1 cellular context compared by ENCODE assay signal in the genomic region with DNA sequence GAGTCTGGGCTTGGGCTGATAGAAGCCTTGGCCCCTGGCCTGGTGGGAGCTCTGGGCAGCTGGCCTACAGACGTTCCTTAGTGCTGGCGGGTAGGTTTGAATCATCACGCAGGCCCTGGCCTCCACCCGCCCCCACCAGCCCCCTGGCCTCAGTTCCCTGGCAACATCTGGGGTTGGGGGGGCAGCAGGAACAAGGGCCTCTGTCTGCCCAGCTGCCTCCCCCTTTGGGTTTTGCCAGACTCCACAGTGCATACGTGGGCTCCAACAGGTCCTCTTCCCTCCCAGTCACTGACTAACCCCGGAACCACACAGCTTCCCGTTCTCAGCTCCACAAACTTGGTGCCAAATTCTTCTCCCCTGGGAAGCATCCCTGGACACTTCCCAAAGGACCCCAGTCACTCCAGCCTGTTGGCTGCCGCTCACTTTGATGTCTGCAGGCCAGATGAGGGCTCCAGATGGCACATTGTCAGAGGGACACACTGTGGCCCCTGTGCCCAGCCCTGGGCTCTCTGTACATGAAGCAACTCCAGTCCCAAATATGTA.
TF ChIP-seq lines count a peak whose summit lies in the region.

No MANE protein-coding gene starts in this region.

TF ChIP-seq in HepG2, 621 proteins besides CTCF, POLR2A, EP300 and RAD21 (continued from another document and continues in another):
- TF ChIP-seq ERF (CRISPR knock-in tag; IDR thresholded peaks at IDR 0.05): no peak
- TF ChIP-seq TEAD2 (CRISPR knock-in tag; IDR thresholded peaks at IDR 0.05): no peak
- TF ChIP-seq, protein P1, sequence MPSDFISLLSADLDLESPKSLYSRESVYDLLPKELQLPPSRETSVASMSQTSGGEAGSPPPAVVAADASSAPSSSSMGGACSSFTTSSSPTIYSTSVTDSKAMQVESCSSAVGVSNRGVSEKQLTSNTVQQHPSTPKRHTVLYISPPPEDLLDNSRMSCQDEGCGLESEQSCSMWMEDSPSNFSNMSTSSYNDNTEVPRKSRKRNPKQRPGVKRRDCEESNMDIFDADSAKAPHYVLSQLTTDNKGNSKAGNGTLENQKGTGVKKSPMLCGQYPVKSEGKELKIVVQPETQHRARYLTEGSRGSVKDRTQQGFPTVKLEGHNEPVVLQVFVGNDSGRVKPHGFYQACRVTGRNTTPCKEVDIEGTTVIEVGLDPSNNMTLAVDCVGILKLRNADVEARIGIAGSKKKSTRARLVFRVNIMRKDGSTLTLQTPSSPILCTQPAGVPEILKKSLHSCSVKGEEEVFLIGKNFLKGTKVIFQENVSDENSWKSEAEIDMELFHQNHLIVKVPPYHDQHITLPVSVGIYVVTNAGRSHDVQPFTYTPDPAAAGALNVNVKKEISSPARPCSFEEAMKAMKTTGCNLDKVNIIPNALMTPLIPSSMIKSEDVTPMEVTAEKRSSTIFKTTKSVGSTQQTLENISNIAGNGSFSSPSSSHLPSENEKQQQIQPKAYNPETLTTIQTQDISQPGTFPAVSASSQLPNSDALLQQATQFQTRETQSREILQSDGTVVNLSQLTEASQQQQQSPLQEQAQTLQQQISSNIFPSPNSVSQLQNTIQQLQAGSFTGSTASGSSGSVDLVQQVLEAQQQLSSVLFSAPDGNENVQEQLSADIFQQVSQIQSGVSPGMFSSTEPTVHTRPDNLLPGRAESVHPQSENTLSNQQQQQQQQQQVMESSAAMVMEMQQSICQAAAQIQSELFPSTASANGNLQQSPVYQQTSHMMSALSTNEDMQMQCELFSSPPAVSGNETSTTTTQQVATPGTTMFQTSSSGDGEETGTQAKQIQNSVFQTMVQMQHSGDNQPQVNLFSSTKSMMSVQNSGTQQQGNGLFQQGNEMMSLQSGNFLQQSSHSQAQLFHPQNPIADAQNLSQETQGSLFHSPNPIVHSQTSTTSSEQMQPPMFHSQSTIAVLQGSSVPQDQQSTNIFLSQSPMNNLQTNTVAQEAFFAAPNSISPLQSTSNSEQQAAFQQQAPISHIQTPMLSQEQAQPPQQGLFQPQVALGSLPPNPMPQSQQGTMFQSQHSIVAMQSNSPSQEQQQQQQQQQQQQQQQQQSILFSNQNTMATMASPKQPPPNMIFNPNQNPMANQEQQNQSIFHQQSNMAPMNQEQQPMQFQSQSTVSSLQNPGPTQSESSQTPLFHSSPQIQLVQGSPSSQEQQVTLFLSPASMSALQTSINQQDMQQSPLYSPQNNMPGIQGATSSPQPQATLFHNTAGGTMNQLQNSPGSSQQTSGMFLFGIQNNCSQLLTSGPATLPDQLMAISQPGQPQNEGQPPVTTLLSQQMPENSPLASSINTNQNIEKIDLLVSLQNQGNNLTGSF (CRISPR knock-in tag; IDR thresholded peaks at IDR 0.05): no peak
- TF ChIP-seq, protein P2, sequence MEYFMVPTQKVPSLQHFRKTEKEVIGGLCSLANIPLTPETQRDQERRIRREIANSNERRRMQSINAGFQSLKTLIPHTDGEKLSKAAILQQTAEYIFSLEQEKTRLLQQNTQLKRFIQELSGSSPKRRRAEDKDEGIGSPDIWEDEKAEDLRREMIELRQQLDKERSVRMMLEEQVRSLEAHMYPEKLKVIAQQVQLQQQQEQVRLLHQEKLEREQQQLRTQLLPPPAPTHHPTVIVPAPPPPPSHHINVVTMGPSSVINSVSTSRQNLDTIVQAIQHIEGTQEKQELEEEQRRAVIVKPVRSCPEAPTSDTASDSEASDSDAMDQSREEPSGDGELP (IDR thresholded peaks at IDR 0.05; ENCODE audit: borderline replicate concordance, low read depth): peak; percentile 59; the same call in 1 of the 2 replicates
- peak; percentile 11; the same call in 1 of the 2 replicates for TF ChIP-seq PCBP1 (IDR thresholded peaks at IDR 0.05; ENCODE audit: borderline replicate concordance, low read depth, low read length)
- TF ChIP-seq ZNF816 (CRISPR knock-in tag; IDR thresholded peaks at IDR 0.05; ENCODE audit: borderline replicate concordance): 0 out of 2 replicates have a peak, but pooled peaks have one; percentile 73
- peak; percentile 46 for TF ChIP-seq SAP130 (CRISPR knock-in tag; IDR thresholded peaks at IDR 0.05; ENCODE audit: low read depth)
- peak; percentile 24 for TF ChIP-seq AGO1 (IDR thresholded peaks at IDR 0.05; ENCODE audit: low read depth, low read length, poor library complexity, severe bottlenecking)
- no peak for TF ChIP-seq ZFX (CRISPR knock-in tag; IDR thresholded peaks at IDR 0.05; ENCODE audit: low read depth)
- 0 out of 2 replicates have a peak, but pooled peaks have one; percentile 2 for TF ChIP-seq MIXL1 (CRISPR knock-in tag; IDR thresholded peaks at IDR 0.05)
- no peak for TF ChIP-seq ZNF83 (CRISPR knock-in tag; IDR thresholded peaks at IDR 0.05; ENCODE audit: borderline replicate concordance)
- TF ChIP-seq HNRNPL (IDR thresholded peaks at IDR 0.05; ENCODE audit: low read depth, low read length): no peak; the same call in 1 of the 2 replicates
- TF ChIP-seq ELF3 (CRISPR knock-in tag; IDR thresholded peaks at IDR 0.05): peak; percentile 32; the same call in 1 of the 2 replicates
- TF ChIP-seq CREM (IDR thresholded peaks at IDR 0.05): no peak
- no peak for TF ChIP-seq CREM (CRISPR knock-in tag; IDR thresholded peaks at IDR 0.05)
- TF ChIP-seq EED (CRISPR knock-in tag; IDR thresholded peaks at IDR 0.05): no peak
- TF ChIP-seq SRSF1 (optimal IDR thresholded peaks at IDR 0.05; ENCODE audit: low read depth, low read length): peak; percentile 86
- TF ChIP-seq ZMYM3 (CRISPR knock-in tag; IDR thresholded peaks at IDR 0.05): no peak
- TF ChIP-seq, protein P3, sequence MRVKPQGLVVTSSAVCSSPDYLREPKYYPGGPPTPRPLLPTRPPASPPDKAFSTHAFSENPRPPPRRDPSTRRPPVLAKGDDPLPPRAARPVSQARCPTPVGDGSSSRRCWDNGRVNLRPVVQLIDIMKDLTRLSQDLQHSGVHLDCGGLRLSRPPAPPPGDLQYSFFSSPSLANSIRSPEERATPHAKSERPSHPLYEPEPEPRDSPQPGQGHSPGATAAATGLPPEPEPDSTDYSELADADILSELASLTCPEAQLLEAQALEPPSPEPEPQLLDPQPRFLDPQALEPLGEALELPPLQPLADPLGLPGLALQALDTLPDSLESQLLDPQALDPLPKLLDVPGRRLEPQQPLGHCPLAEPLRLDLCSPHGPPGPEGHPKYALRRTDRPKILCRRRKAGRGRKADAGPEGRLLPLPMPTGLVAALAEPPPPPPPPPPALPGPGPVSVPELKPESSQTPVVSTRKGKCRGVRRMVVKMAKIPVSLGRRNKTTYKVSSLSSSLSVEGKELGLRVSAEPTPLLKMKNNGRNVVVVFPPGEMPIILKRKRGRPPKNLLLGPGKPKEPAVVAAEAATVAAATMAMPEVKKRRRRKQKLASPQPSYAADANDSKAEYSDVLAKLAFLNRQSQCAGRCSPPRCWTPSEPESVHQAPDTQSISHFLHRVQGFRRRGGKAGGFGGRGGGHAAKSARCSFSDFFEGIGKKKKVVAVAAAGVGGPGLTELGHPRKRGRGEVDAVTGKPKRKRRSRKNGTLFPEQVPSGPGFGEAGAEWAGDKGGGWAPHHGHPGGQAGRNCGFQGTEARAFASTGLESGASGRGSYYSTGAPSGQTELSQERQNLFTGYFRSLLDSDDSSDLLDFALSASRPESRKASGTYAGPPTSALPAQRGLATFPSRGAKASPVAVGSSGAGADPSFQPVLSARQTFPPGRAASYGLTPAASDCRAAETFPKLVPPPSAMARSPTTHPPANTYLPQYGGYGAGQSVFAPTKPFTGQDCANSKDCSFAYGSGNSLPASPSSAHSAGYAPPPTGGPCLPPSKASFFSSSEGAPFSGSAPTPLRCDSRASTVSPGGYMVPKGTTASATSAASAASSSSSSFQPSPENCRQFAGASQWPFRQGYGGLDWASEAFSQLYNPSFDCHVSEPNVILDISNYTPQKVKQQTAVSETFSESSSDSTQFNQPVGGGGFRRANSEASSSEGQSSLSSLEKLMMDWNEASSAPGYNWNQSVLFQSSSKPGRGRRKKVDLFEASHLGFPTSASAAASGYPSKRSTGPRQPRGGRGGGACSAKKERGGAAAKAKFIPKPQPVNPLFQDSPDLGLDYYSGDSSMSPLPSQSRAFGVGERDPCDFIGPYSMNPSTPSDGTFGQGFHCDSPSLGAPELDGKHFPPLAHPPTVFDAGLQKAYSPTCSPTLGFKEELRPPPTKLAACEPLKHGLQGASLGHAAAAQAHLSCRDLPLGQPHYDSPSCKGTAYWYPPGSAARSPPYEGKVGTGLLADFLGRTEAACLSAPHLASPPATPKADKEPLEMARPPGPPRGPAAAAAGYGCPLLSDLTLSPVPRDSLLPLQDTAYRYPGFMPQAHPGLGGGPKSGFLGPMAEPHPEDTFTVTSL (CRISPR knock-in tag; IDR thresholded peaks at IDR 0.05; ENCODE audit: borderline replicate concordance): 0 out of 2 replicates have a peak, but pooled peaks have one; percentile 35
- TF ChIP-seq, protein P4, sequence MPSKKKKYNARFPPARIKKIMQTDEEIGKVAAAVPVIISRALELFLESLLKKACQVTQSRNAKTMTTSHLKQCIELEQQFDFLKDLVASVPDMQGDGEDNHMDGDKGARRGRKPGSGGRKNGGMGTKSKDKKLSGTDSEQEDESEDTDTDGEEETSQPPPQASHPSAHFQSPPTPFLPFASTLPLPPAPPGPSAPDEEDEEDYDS (CRISPR knock-in tag; IDR thresholded peaks at IDR 0.05): peak; percentile 25; the same call in 1 of the 2 replicates
- TF ChIP-seq RBM22 (optimal IDR thresholded peaks at IDR 0.05; ENCODE audit: low read length): no peak
- TF ChIP-seq, protein P5, sequence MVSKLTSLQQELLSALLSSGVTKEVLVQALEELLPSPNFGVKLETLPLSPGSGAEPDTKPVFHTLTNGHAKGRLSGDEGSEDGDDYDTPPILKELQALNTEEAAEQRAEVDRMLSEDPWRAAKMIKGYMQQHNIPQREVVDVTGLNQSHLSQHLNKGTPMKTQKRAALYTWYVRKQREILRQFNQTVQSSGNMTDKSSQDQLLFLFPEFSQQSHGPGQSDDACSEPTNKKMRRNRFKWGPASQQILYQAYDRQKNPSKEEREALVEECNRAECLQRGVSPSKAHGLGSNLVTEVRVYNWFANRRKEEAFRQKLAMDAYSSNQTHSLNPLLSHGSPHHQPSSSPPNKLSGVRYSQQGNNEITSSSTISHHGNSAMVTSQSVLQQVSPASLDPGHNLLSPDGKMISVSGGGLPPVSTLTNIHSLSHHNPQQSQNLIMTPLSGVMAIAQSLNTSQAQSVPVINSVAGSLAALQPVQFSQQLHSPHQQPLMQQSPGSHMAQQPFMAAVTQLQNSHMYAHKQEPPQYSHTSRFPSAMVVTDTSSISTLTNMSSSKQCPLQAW (CRISPR knock-in tag; IDR thresholded peaks at IDR 0.05): peak; percentile 34; the same call in 1 of the 2 replicates
- TF ChIP-seq ZBTB42 (CRISPR knock-in tag; IDR thresholded peaks at IDR 0.05): 0 out of 2 replicates have a peak, but pooled peaks have one; percentile 4
- peak; percentile 15; the same call in 1 of the 2 replicates for TF ChIP-seq FOXA3 (CRISPR knock-in tag; IDR thresholded peaks at IDR 0.05)
- TF ChIP-seq, protein P6, sequence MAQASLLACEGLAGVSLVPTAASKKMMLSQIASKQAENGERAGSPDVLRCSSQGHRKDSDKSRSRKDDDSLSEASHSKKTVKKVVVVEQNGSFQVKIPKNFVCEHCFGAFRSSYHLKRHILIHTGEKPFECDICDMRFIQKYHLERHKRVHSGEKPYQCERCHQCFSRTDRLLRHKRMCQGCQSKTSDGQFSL (CRISPR knock-in tag; IDR thresholded peaks at IDR 0.05): peak; percentile 51; the same call in 1 of the 2 replicates
- TF ChIP-seq ZNF552 (CRISPR knock-in tag; IDR thresholded peaks at IDR 0.05; ENCODE audit: borderline replicate concordance): no peak
- TF ChIP-seq NFYB (CRISPR knock-in tag; IDR thresholded peaks at IDR 0.05): no peak
- peak; percentile 9; the same call in 1 of the 2 replicates for TF ChIP-seq ZSCAN21 (CRISPR knock-in tag; IDR thresholded peaks at IDR 0.05; ENCODE audit: borderline replicate concordance)
- TF ChIP-seq AGO2 (optimal IDR thresholded peaks at IDR 0.05; ENCODE audit: low read depth, low read length): no peak
- TF ChIP-seq, protein P7, sequence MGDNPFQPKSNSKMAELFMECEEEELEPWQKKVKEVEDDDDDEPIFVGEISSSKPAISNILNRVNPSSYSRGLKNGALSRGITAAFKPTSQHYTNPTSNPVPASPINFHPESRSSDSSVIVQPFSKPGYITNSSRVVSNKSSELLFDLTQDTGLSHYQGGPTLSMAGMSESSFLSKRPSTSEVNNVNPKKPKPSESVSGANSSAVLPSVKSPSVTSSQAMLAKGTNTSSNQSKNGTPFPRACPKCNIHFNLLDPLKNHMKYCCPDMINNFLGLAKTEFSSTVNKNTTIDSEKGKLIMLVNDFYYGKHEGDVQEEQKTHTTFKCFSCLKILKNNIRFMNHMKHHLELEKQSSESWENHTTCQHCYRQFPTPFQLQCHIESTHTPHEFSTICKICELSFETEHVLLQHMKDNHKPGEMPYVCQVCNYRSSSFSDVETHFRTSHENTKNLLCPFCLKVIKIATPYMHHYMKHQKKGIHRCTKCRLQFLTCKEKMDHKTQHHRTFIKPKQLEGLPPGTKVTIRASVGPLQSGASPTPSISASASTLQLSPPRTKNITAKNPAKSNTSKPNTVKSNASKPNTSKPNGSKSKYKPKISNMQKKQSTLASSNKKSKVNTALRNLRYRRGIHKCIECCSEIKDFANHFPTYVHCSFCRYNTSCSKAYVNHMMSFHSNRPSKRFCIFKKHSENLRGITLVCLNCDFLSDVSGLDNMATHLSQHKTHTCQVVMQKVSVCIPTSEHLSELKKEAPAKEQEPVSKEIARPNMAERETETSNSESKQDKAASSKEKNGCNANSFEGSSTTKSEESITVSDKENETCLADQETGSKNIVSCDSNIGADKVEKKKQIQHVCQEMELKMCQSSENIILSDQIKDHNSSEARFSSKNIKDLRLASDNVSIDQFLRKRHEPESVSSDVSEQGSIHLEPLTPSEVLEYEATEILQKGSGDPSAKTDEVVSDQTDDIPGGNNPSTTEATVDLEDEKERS (CRISPR knock-in tag; IDR thresholded peaks at IDR 0.05): 0 out of 2 replicates have a peak, but pooled peaks have one; percentile 17
- peak; percentile 32; the same call in 1 of the 2 replicates for TF ChIP-seq ETV5 (CRISPR knock-in tag; IDR thresholded peaks at IDR 0.05; ENCODE audit: borderline replicate concordance)
- peak; percentile 48; the same call in 1 of the 2 replicates for TF ChIP-seq POLR2AphosphoS5 (IDR thresholded peaks at IDR 0.05; ENCODE audit: low read depth, low read length)
- peak; percentile 92; the same call in 1 of the 2 replicates for TF ChIP-seq CHD4 (IDR thresholded peaks at IDR 0.05; ENCODE audit: borderline replicate concordance, low read length)
- TF ChIP-seq, protein P8, sequence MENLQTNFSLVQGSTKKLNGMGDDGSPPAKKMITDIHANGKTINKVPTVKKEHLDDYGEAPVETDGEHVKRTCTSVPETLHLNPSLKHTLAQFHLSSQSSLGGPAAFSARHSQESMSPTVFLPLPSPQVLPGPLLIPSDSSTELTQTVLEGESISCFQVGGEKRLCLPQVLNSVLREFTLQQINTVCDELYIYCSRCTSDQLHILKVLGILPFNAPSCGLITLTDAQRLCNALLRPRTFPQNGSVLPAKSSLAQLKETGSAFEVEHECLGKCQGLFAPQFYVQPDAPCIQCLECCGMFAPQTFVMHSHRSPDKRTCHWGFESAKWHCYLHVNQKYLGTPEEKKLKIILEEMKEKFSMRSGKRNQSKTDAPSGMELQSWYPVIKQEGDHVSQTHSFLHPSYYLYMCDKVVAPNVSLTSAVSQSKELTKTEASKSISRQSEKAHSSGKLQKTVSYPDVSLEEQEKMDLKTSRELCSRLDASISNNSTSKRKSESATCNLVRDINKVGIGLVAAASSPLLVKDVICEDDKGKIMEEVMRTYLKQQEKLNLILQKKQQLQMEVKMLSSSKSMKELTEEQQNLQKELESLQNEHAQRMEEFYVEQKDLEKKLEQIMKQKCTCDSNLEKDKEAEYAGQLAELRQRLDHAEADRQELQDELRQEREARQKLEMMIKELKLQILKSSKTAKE (CRISPR knock-in tag; IDR thresholded peaks at IDR 0.05; ENCODE audit: borderline replicate concordance): peak; percentile 65; the same call in 1 of the 2 replicates
- no peak for TF ChIP-seq SRSF9 (IDR thresholded peaks at IDR 0.05; ENCODE audit: borderline replicate concordance, insufficient read depth, low read depth, low read length, poor library complexity, severe bottlenecking)
- TF ChIP-seq ATF1 (CRISPR knock-in tag; IDR thresholded peaks at IDR 0.05): no peak
